Comparison of ENCODE assay signal across 1 cellular context in genomic region chr17:40086150-40087044, GRCh38.
A peak's percentile ranks its signal among the peaks of the same experiment; 100 is the strongest.
TF ChIP-seq lines count a peak whose summit lies in the region.

No MANE protein-coding gene starts in this region.

TF ChIP-seq in IMR-90, 13 proteins besides CTCF, POLR2A, EP300 and RAD21:
- TF ChIP-seq SMC3 (IDR thresholded peaks at IDR 0.05; ENCODE audit: low read depth, low read length), result peak; percentile 84
- no peak for TF ChIP-seq MAZ (IDR thresholded peaks at IDR 0.05; ENCODE audit: borderline replicate concordance, low read depth, low read length)
TF ChIP-seq in IMR-90: peak in this region for 1.
